Comparison of ENCODE assay signal across 13 cellular contexts in genomic region chr7:143367972-143368371, GRCh38. TPM values are rescaled to one million over a fixed set of nuclear protein-coding genes. Genes with fewer than 3 reads are reported as not detected.
DNase-seq lines count a peak whose midpoint lies in the region; ATAC-seq, FAIRE-seq and TF ChIP-seq lines count a peak whose summit lies in the region.
"Had no signal": no experiment of that assay in that cellular context is flagged by ENCODE, and none has a peak within 500 bp of the region (broad histone marks: within the 10 kb centered on the region; RNA-seq: fewer than 3 reads in every experiment).

No MANE protein-coding gene starts in this region.

- H3K36me3 ChIP-seq in HCT116 (ENCODE audit: control insufficient read depth in 1 of 2, insufficient read depth in 2 of 2, low read length in 2 of 2) (no peaks in the 10 kb centered on the region), SK-N-SH (replicated peaks in 1 of 2; ENCODE audit: control insufficient read depth in 1 of 2, insufficient read depth in 2 of 2, low read length in 1 of 2) (no peaks in the 10 kb centered on the region), kidney (ENCODE audit: control insufficient read depth in 1 of 2, insufficient read depth in 2 of 2, low read length in 2 of 2) (no peaks in the 10 kb centered on the region)

- DNase-seq in A549 (ENCODE audit: low read depth in 1 of 2, low spot score in 1 of 2) (peak in 1 of 2 experiments; percentile 58), HCT116 (ENCODE audit: low read depth, low spot score) (peak; percentile 61), SK-N-SH (peak; percentile 40), kidney (peak; percentile 89), T-helper 2 cell (no peak), activated gamma-delta T cell (lab: John Stamatoyannopoulos, UW) (no peak), NCI-H1417 treated with DMSO at 0.1 percent for 48 hours (lab: John Stamatoyannopoulos, UW) (no peak)
- DNase-seq in activated naive CD4-positive, alpha-beta T cell (lab: John Stamatoyannopoulos, UW), result no peak
- DNase-seq: DND-41, KBM-7, NCI-H2107, T-helper 9 cell had no signal

- BruUV-seq in HCT116 (replicated peaks; lab: Mats Ljungman, UMichigan), result no TSS peak

- 58% methylated on average over 4 of the region's 4 CpGs for WGBS in A549 (ENCODE audit: missing lambda C conversion rate)
- WGBS in SK-N-SH (ENCODE audit: low lambda C conversion rate), result 70% methylated on average over 4 of the region's 4 CpGs

- H3K9me2 ChIP-seq in HCT116 (ENCODE audit: insufficient read depth) (no peaks in the 10 kb centered on the region), SK-N-SH (no peaks in the 10 kb centered on the region)

- H3K79me2 ChIP-seq in HCT116 (ENCODE audit: insufficient read depth, low read length) (no peaks in the 10 kb centered on the region), SK-N-SH (ENCODE audit: insufficient read depth) (no peaks in the 10 kb centered on the region)

- H4K20me1 ChIP-seq in HCT116 (ENCODE audit: insufficient read depth), result no peaks in the 10 kb centered on the region
- no peaks in the 10 kb centered on the region for H4K20me1 ChIP-seq in SK-N-SH (ENCODE audit: insufficient read depth)

- RAD21 ChIA-PET in HCT116 (lab: Charles Lee; ENCODE audit: low non-redundant PET in 1 of 2, low total read pairs in 2 of 2, uncharacterized antibody in 2 of 2, unreplicated experiment in 2 of 2), result no interaction called here

- CTCF ChIA-PET in A549 (lab: Yijun Ruan, JAX) (interaction anchor here (3.6 to 4.8 kb wide), 2 partner anchors 12 kb away, joined by 18 to 30 read pairs; no protein-coding TSS in a partner anchor), HCT116 (lab: Charles Lee) (interaction anchor here (1.0 kb wide), 1 partner anchor 12 kb away, joined by 5 read pairs; no protein-coding TSS in a partner anchor), SK-N-SH (lab: Yijun Ruan, JAX) (interaction anchor here (1.0 to 3.3 kb wide), 3 partner anchors 12 to 127 kb away, joined by 3 to 29 read pairs (median 12); partner anchors contain the start of gene ZYX)

- POLR2A ChIA-PET in A549 (lab: Yijun Ruan, JAX) (interaction anchor here (2.6 kb wide), 1 partner anchor 12 kb away, joined by 11 read pairs; no protein-coding TSS in a partner anchor), HCT116 (lab: Charles Lee) (interaction anchor here (0.9 kb wide), 1 partner anchor 14 kb away, joined by 3 read pairs; no protein-coding TSS in a partner anchor), SK-N-SH (lab: Yijun Ruan, JAX) (no interaction called here)

- ATAC-seq in A549 (peak; percentile 65 to 72; a peak in 4 of 6 replicates), HCT116 (peak; percentile 87)

- intact Hi-C loops in HCT116 (cut with micrococcal nuclease) (no loop called here), kidney (cut with DNase I) (no loop called here)

- TF ChIP-seq CTCF in A549 (IDR thresholded peaks at IDR 0.05), result no peak
- no peak for TF ChIP-seq CTCF in HCT116 (IDR thresholded peaks at IDR 0.05 in 2 of 3, conservative IDR thresholded peaks at IDR 0.05 in 1 of 3; ENCODE audit: borderline replicate concordance in 1 of 3, insufficient read depth in 1 of 3, low read depth in 2 of 3, low read length in 2 of 3)
- no peak for TF ChIP-seq CTCF in SK-N-SH (IDR thresholded peaks at IDR 0.05)
- TF ChIP-seq CTCF in kidney (IDR thresholded peaks at IDR 0.05; ENCODE audit: borderline replicate concordance, extremely low read depth, insufficient read depth), result no peak

- TF ChIP-seq EP300 in A549 (IDR thresholded peaks at IDR 0.05) (no peak), SK-N-SH (IDR thresholded peaks at IDR 0.05; ENCODE audit: borderline replicate concordance in 1 of 2, low read depth in 1 of 2, low read length in 1 of 2) (no peak; a peak in 1 of 4 replicates)

- H3K4me3 ChIP-seq in A549 (no peak overlapping the region), HCT116 (replicated peaks in 1 of 2; ENCODE audit: low read depth in 1 of 2, low read length in 2 of 2) (no peak overlapping the region), SK-N-SH (ENCODE audit: low read depth in 2 of 2, low read length in 1 of 2) (no peak overlapping the region), kidney (ENCODE audit: low read length in 2 of 2) (no peak overlapping the region)

- TF ChIP-seq POLR2A in A549 (IDR thresholded peaks at IDR 0.05; ENCODE audit: low read length), result no peak
- TF ChIP-seq POLR2A in HCT116 (IDR thresholded peaks at IDR 0.05; ENCODE audit: borderline replicate concordance, extremely low read depth, insufficient read depth, insufficient read length), result no peak

- H3K9ac ChIP-seq in HCT116 (ENCODE audit: low read length) (no peak overlapping the region), SK-N-SH (no peak overlapping the region), kidney (ENCODE audit: low read length in 2 of 2) (no peak overlapping the region)

- no peak overlapping the region for H3K27ac ChIP-seq in A549
- peak overlapping the region; percentile 7 for H3K27ac ChIP-seq in HCT116 (ENCODE audit: low read depth, low read length)
- H3K27ac ChIP-seq in SK-N-SH (ENCODE audit: low read depth in 2 of 2, low read length in 1 of 2), result no peak overlapping the region
- peak overlapping the region in 1 of 2 donors; percentile 4 for H3K27ac ChIP-seq in kidney (ENCODE audit: low read depth in 2 of 2, low read length in 2 of 2)

- H3K4me2 ChIP-seq in A549, result peak overlapping the region; percentile 0; the same call in 1 of the 3 replicates
- H3K4me2 ChIP-seq in HCT116 (ENCODE audit: low read length), result peak overlapping the region; percentile 59
- no peak overlapping the region; the same call in 1 of the 2 replicates for H3K4me2 ChIP-seq in SK-N-SH

- FAIRE-seq in A549 (lab: Jason Lieb, UNC) (no peak), kidney (lab: Jason Lieb, UNC) (no peak)

- H3K9me3 ChIP-seq in A549 (no peaks in the 10 kb centered on the region), HCT116 (ENCODE audit: control insufficient read depth in 1 of 2, insufficient read depth in 1 of 2, low read depth in 1 of 2, low read length in 2 of 2) (no peaks in the 10 kb centered on the region), SK-N-SH (no peaks in the 10 kb centered on the region), kidney (ENCODE audit: control insufficient read depth in 1 of 2, low read length in 2 of 2) (no peaks in the 10 kb centered on the region)

- TF ChIP-seq RAD21 in A549 (conservative IDR thresholded peaks at IDR 0.05 in 1 of 2, IDR thresholded peaks at IDR 0.05 in 1 of 2) (no peak), HCT116 (IDR thresholded peaks at IDR 0.05; ENCODE audit: low read depth) (no peak), SK-N-SH (IDR thresholded peaks at IDR 0.05; ENCODE audit: low read length) (no peak)

- H3F3A ChIP-seq in SK-N-SH (replicated peaks; ENCODE audit: insufficient read depth), result peaks cover 15% of the 10 kb centered on the region

- H3K27me3 ChIP-seq in HCT116 (ENCODE audit: insufficient read depth, low read length), result no peaks in the 10 kb centered on the region
- no peaks in the 10 kb centered on the region for H3K27me3 ChIP-seq in SK-N-SH (ENCODE audit: insufficient read depth)

- H3K4me1 ChIP-seq in A549 (peaks cover 22% of the 10 kb centered on the region), HCT116 (ENCODE audit: control insufficient read depth in 1 of 2, insufficient read depth in 2 of 2, low read length in 2 of 2) (peaks cover 11 to 43% of the 10 kb centered on the region in 2 experiments), SK-N-SH (ENCODE audit: control insufficient read depth in 1 of 2, insufficient read depth in 2 of 2, low read depth in 1 of 2, low read length in 1 of 2) (peaks cover 8 to 16% of the 10 kb centered on the region in 2 experiments; a peak in 3 of 4 replicates), kidney (ENCODE audit: control insufficient read depth in 1 of 2, insufficient read depth in 1 of 2, low read depth in 1 of 2, low read length in 2 of 2) (peaks cover 0 to 5% of the 10 kb centered on the region in 2 donors)

- H2AFZ ChIP-seq in HCT116 (ENCODE audit: low read depth, low read length, poor library complexity, severe bottlenecking) (peak overlapping the region; percentile 75), SK-N-SH (ENCODE audit: low read depth) (no peak overlapping the region)

RNA-seq across cellular contexts. Expression of gene FAM131B, which starts 5.5 kb away (rescaled TPM):
- polyA plus RNA-seq in A549 (2011; rRNA removed) (0.52 and 0.78 TPM in 2 replicates), A549 (2017; fragmentation: RNase III; extraction: RNeasy Plus Mini Kit Qiagen cat#74134 plus additional on column Dnase treatment) (0.16 to 0.32 TPM (median 0.19 TPM) in 3 replicates), SK-N-SH (2012; rRNA removed) (43.6 and 50.1 TPM in 2 replicates), kidney (ENCODE audit: insufficient read depth, low read depth, low replicate concordance) (0.19 TPM)
- 0.15 and 0.18 TPM in 2 replicates for polyA plus RNA-seq in A549 (2012; cell fraction: cytosol; rRNA removed)
- polyA plus RNA-seq in A549 (2012; cell fraction: nucleus; rRNA removed), result 0.19 and 0.50 TPM in 2 replicates
- 0.83 and 1.3 TPM in 2 replicates for polyA minus RNA-seq in A549 (2011; rRNA and poly(A)+ RNA removed)
- total RNA-seq in HCT116 (2021; ENCODE audit: unreplicated experiment) (0.20 TPM), kidney (0.82 TPM)
- polyA plus RNA-seq in HCT116 (2012), result 0.21 and 0.34 TPM in 2 replicates
- 22.3 and 35.7 TPM in 2 replicates for polyA plus RNA-seq in SK-N-SH (2012; cell fraction: cytosol; rRNA removed)
- 47.8 and 56.9 TPM in 2 replicates for polyA plus RNA-seq in SK-N-SH (2012; cell fraction: nucleus; rRNA removed)

RNA-seq across cellular contexts. Expression of gene ZYX, which starts 13.2 kb away (rescaled TPM):
- 13.3 and 24.5 TPM in 2 replicates for polyA plus RNA-seq in A549 (2011; rRNA removed)
- 89.4 and 115 TPM in 2 replicates for polyA plus RNA-seq in A549 (2012; cell fraction: cytosol; rRNA removed)
- polyA plus RNA-seq in A549 (2012; cell fraction: nucleus; rRNA removed), result 182 and 185 TPM in 2 replicates
- 109 to 124 TPM (median 119 TPM) in 3 replicates for polyA plus RNA-seq in A549 (2017; fragmentation: RNase III; extraction: RNeasy Plus Mini Kit Qiagen cat#74134 plus additional on column Dnase treatment)
- polyA minus RNA-seq in A549 (2011; rRNA and poly(A)+ RNA removed), result 37.2 and 58.9 TPM in 2 replicates
- total RNA-seq in HCT116 (2021; ENCODE audit: unreplicated experiment), result 144 TPM
- 188 and 199 TPM in 2 replicates for polyA plus RNA-seq in HCT116 (2012)
- 124 and 271 TPM in 2 replicates for polyA plus RNA-seq in SK-N-SH (2012; rRNA removed)
- polyA plus RNA-seq in SK-N-SH (2012; cell fraction: cytosol; rRNA removed), result 159 and 266 TPM in 2 replicates
- 593 and 733 TPM in 2 replicates for polyA plus RNA-seq in SK-N-SH (2012; cell fraction: nucleus; rRNA removed)
- 193 TPM for total RNA-seq in kidney
- polyA plus RNA-seq in kidney (ENCODE audit: insufficient read depth, low read depth, low replicate concordance), result 50.1 TPM

RNA-seq across cellular contexts. Expression of gene EPHA1, which starts 40.7 kb away (rescaled TPM):
- polyA plus RNA-seq in A549 (2011; rRNA removed), result not detected in 2 replicates
- not detected in 2 replicates for polyA plus RNA-seq in A549 (2012; cell fraction: cytosol; rRNA removed)
- polyA plus RNA-seq in A549 (2012; cell fraction: nucleus; rRNA removed), result not detected in 2 replicates
- polyA plus RNA-seq in A549 (2017; fragmentation: RNase III; extraction: RNeasy Plus Mini Kit Qiagen cat#74134 plus additional on column Dnase treatment), result not detected in 3 replicates
- not detected in 2 replicates for polyA minus RNA-seq in A549 (2011; rRNA and poly(A)+ RNA removed)
- total RNA-seq in HCT116 (2021; ENCODE audit: unreplicated experiment), result 29.9 TPM
- 24.3 and 26.3 TPM in 2 replicates for polyA plus RNA-seq in HCT116 (2012)
- 0.26 and 0.49 TPM in 2 replicates for polyA plus RNA-seq in SK-N-SH (2012; rRNA removed)
- 0.19 and 0.28 TPM in 2 replicates for polyA plus RNA-seq in SK-N-SH (2012; cell fraction: cytosol; rRNA removed)
- 0.64 and 1.0 TPM in 2 replicates for polyA plus RNA-seq in SK-N-SH (2012; cell fraction: nucleus; rRNA removed)
- 22.3 TPM for total RNA-seq in kidney
- 6.9 TPM for polyA plus RNA-seq in kidney (ENCODE audit: insufficient read depth, low read depth, low replicate concordance)

RNA-seq across cellular contexts. Expression of gene CLCN1, which starts 52.1 kb away (rescaled TPM):
- 0.08 TPM in 1 of 2 replicates, not detected in the other for polyA plus RNA-seq in A549 (2011; rRNA removed)
- polyA plus RNA-seq in A549 (2012; cell fraction: cytosol; rRNA removed), result 0.01 and 0.03 TPM in 2 replicates
- polyA plus RNA-seq in A549 (2012; cell fraction: nucleus; rRNA removed), result 0.06 TPM in 1 of 2 replicates, not detected in the other
- 0.03 TPM in 1 of 3 replicates, not detected in the others for polyA plus RNA-seq in A549 (2017; fragmentation: RNase III; extraction: RNeasy Plus Mini Kit Qiagen cat#74134 plus additional on column Dnase treatment)
- polyA minus RNA-seq in A549 (2011; rRNA and poly(A)+ RNA removed), result 0.08 and 0.10 TPM in 2 replicates
- 0.47 TPM for total RNA-seq in HCT116 (2021; ENCODE audit: unreplicated experiment)
- polyA plus RNA-seq in HCT116 (2012), result 0.56 and 0.94 TPM in 2 replicates
- polyA plus RNA-seq in SK-N-SH (2012; rRNA removed), result 0.10 and 0.12 TPM in 2 replicates
- 0.06 and 0.12 TPM in 2 replicates for polyA plus RNA-seq in SK-N-SH (2012; cell fraction: cytosol; rRNA removed)
- polyA plus RNA-seq in SK-N-SH (2012; cell fraction: nucleus; rRNA removed), result 0.07 and 0.08 TPM in 2 replicates
- 0.35 TPM for total RNA-seq in kidney
- polyA plus RNA-seq in kidney (ENCODE audit: insufficient read depth, low read depth, low replicate concordance), result not detected
- polyA plus RNA-seq: AG04450 had no signal

Comparison
In these comparisons a context has a peak if more than half of its experiments do, and no peak if none do; other contexts are left out.
1. DNase-seq: peak in HCT116 (single experiment), SK-N-SH (single experiment) and kidney (single experiment); none in T-helper 2 cell (0 of 5), activated naive CD4-positive, alpha-beta T cell (0 of 4), activated gamma-delta T cell (single experiment) and NCI-H1417 treated with DMSO at 0.1 percent for 48 hours (single experiment).
2. RNA of gene FAM131B, which starts 5.5 kb away (polyA plus RNA-seq): 22.3 to 56.9 TPM in SK-N-SH; 0.15 to 0.78 TPM in A549 and 0.19 TPM in kidney (single experiment); every median in the first group is over 10 times any median in the second.
3. Of the 12 proteins assayed by ChIP-seq in both A549 and SK-N-SH: peak only in A549: none; only in SK-N-SH: PBX3; in both: none; in neither: 11.